37 cellular contexts compared by ENCODE assay signal in genomic region chr11:110736158-110736553, GRCh38. TPM values are rescaled to one million over a fixed set of nuclear protein-coding genes. Genes with fewer than 3 reads are reported as not detected.
DNase-seq lines count a peak whose midpoint lies in the region; ATAC-seq, FAIRE-seq and TF ChIP-seq lines count a peak whose summit lies in the region.
"Had no signal": no experiment of that assay in that cellular context is flagged by ENCODE, and none has a peak within 500 bp of the region (broad histone marks: within the 10 kb centered on the region; RNA-seq: fewer than 3 reads in every experiment).

No MANE protein-coding gene starts in this region.

- TF ChIP-seq RAD21 in K562 (CRISPR knock-in tag; conservative IDR thresholded peaks at IDR 0.05 in 1 of 2, IDR thresholded peaks at IDR 0.05 in 1 of 2) = no peak

- DNase-seq in K562 (ENCODE audit: extremely low read depth in 1 of 4, low spot score in 3 of 4) (no peak), osteoblast (ENCODE audit: insufficient read length, low spot score, missing footprints) (peak; percentile 17), sciatic nerve (ENCODE audit: low spot score) (no peak), EL (no peak), HAP-1 (ENCODE audit: low spot score in 2 of 2) (no peak)
- DNase-seq in activated naive CD4-positive, alpha-beta T cell treated with Interleukin-2 at 50 U/mL for 16 hours = no peak
- DNase-seq: 8988T; ACHN; AML-193; BE2C; C1 segment of cervical spinal cord; Caco-2; Calu3; CD4-positive, alpha-beta memory T cell; CD4-positive, alpha-beta T cell; CD4-positive, CD25-positive, alpha-beta regulatory T cell; CD8-positive, alpha-beta memory T cell; CD8-positive, alpha-beta T cell; COR-L47; DMS 273 treated with DMSO at 0.1 percent for 48 hours; DMS53; DMS79; DMS79 treated with DMSO at 0.1 percent for 48 hours; DND-41 had no signal

- no peaks in the 10 kb centered on the region for H3K9me1 ChIP-seq in K562 (ENCODE audit: control insufficient read depth, insufficient read depth, low read length)

- no peak overlapping the region for H3K4me3 ChIP-seq in HEK293 (ENCODE audit: low read depth, low read length)
- H3K4me3 ChIP-seq in K562 = no peak overlapping the region
- H3K4me3 ChIP-seq in osteoblast (ENCODE audit: insufficient read depth, low read length) = no peak overlapping the region
- no peak overlapping the region for H3K4me3 ChIP-seq in HAP-1
- H3K4me3 ChIP-seq: A549; BLaER1; BLaER1 treated with 17β-estradiol and CSF1 and Interleukin-3, amounts not matched to agents 10 nM and 100 nM had no signal

- WGBS in K562 (ENCODE audit: insufficient coverage, low coverage, missing lambda C conversion rate) = 6% methylated on average over 2 of the region's 2 CpGs

- H3K9ac ChIP-seq in K562 (ENCODE audit: insufficient read depth in 1 of 2, low read depth in 2 of 2, low read length in 2 of 2) = no peak overlapping the region
- H3K9ac ChIP-seq: BLaER1; BLaER1 treated with 17β-estradiol and CSF1 and Interleukin-3, amounts not matched to agents 10 nM and 100 nM had no signal

- no peak overlapping the region for H3K4me3 Mint-ChIP-seq in nephron
- H3K4me3 Mint-ChIP-seq: B cell; CD14-positive monocyte; CD4-positive, alpha-beta memory T cell; CD4-positive, alpha-beta T cell; CD4-positive, CD25-positive, alpha-beta regulatory T cell; CD8-positive, alpha-beta memory T cell; CD8-positive, alpha-beta T cell had no signal

- no TSS peak for BruUV-seq in K562 (replicated peaks; lab: Mats Ljungman, UMichigan)

- no peaks in the 10 kb centered on the region for H4K20me1 ChIP-seq in K562 (replicated peaks; ENCODE audit: control insufficient read depth, insufficient read depth, low read length)
- no peaks in the 10 kb centered on the region for H4K20me1 ChIP-seq in osteoblast (ENCODE audit: insufficient read depth, low read length)
- H4K20me1 ChIP-seq: BLaER1; BLaER1 treated with 17β-estradiol and CSF1 and Interleukin-3, amounts not matched to agents 10 nM and 100 nM had no signal

- in situ Hi-C loops in K562 (cut with MboI) (no loop called here), HAP-1 (cut with MboI; ENCODE audit: low sequenced_read_pairs) (no loop called here)

- FAIRE-seq in K562 (lab: Jason Lieb, UNC) = no peak
- FAIRE-seq: A204.1, A549, D721Med had no signal

- H3K9me3 ChIP-seq in HEK293 (ENCODE audit: control insufficient read depth, insufficient read depth, low read depth, low read length) (no peaks in the 10 kb centered on the region), K562 (replicated peaks; ENCODE audit: control insufficient read depth, insufficient read depth, low read depth, low read length) (no peaks in the 10 kb centered on the region), osteoblast (ENCODE audit: low read depth, low read length) (no peaks in the 10 kb centered on the region), HAP-1 (no peaks in the 10 kb centered on the region)
- H3K9me3 ChIP-seq: A549; BE2C; BLaER1; BLaER1 treated with 17β-estradiol and CSF1 and Interleukin-3, amounts not matched to agents 10 nM and 100 nM; Caco-2 had no signal

- peak overlapping the region; percentile 77 to 93 (median 92) for H3K27ac Mint-ChIP-seq in nephron
- H3K27ac Mint-ChIP-seq: B cell; CD14-positive monocyte; CD4-positive, alpha-beta memory T cell; CD4-positive, alpha-beta T cell; CD4-positive, CD25-positive, alpha-beta regulatory T cell; CD8-positive, alpha-beta memory T cell; CD8-positive, alpha-beta T cell had no signal

- H3K27ac ChIP-seq in HEK293 (ENCODE audit: extremely low read depth, low read depth, low read length) (no peak overlapping the region), K562 (ENCODE audit: extremely low read depth, low read depth, low read length) (no peak overlapping the region), osteoblast (ENCODE audit: low read depth, low read length) (no peak overlapping the region)
- H3K27ac ChIP-seq: 22Rv1; A549; BLaER1; BLaER1 treated with 17β-estradiol and CSF1 and Interleukin-3, amounts not matched to agents 10 nM and 100 nM; C4-2B had no signal

- ATAC-seq in K562 = no peak
- no peak for ATAC-seq in sciatic nerve
- ATAC-seq: A549; CD8-positive, alpha-beta T cell had no signal

- no peaks in the 10 kb centered on the region for H3K27me3 Mint-ChIP-seq in nephron (ENCODE audit: low read depth)

- no peak overlapping the region for H3K4me2 ChIP-seq in K562 (ENCODE audit: insufficient read depth, low read length)
- H3K4me2 ChIP-seq in osteoblast (ENCODE audit: insufficient read depth, low read length) = no peak overlapping the region
- H3K4me2 ChIP-seq: A549; BLaER1; BLaER1 treated with 17β-estradiol and CSF1 and Interleukin-3, amounts not matched to agents 10 nM and 100 nM had no signal

- H3K4me1 ChIP-seq in HEK293 (ENCODE audit: control insufficient read depth, insufficient read depth, low read length) = no peaks in the 10 kb centered on the region
- no peaks in the 10 kb centered on the region for H3K4me1 ChIP-seq in K562 (replicated peaks in 1 of 2; ENCODE audit: control insufficient read depth in 2 of 2, insufficient read depth in 2 of 2, low read length in 2 of 2)
- no peaks in the 10 kb centered on the region for H3K4me1 ChIP-seq in osteoblast (ENCODE audit: insufficient read depth, low read length)
- H3K4me1 ChIP-seq in HAP-1 = no peaks in the 10 kb centered on the region
- H3K4me1 ChIP-seq: A549; BE2C; BLaER1; BLaER1 treated with 17β-estradiol and CSF1 and Interleukin-3, amounts not matched to agents 10 nM and 100 nM; Caco-2 had no signal

- no peaks in the 10 kb centered on the region for H3K27me3 ChIP-seq in K562 (ENCODE audit: control insufficient read depth in 2 of 2, insufficient read depth in 2 of 2, low read length in 2 of 2)
- H3K27me3 ChIP-seq in osteoblast (ENCODE audit: insufficient read depth, low read length) = no peaks in the 10 kb centered on the region
- no peaks in the 10 kb centered on the region; the same call in 1 of the 2 replicates for H3K27me3 ChIP-seq in HAP-1 (ENCODE audit: low read depth)
- H3K27me3 ChIP-seq: BE2C; BLaER1; BLaER1 treated with 17β-estradiol and CSF1 and Interleukin-3, amounts not matched to agents 10 nM and 100 nM had no signal

- H3K36me3 Mint-ChIP-seq in nephron (ENCODE audit: low read depth) = no peaks in the 10 kb centered on the region
- H3K36me3 Mint-ChIP-seq: CD14-positive monocyte; CD4-positive, alpha-beta memory T cell; CD4-positive, CD25-positive, alpha-beta regulatory T cell; CD8-positive, alpha-beta memory T cell; CD8-positive, alpha-beta T cell had no signal

- no peak for TF ChIP-seq CTCF in HEK293 (tag by site-specific recombination; IDR thresholded peaks at IDR 0.05)
- no peak for TF ChIP-seq CTCF in K562 (IDR thresholded peaks at IDR 0.05 in 2 of 3, conservative IDR thresholded peaks at IDR 0.05 in 1 of 3; ENCODE audit: insufficient read depth in 2 of 3, low read depth in 1 of 3, low read length in 3 of 3)
- TF ChIP-seq CTCF in nephron (IDR thresholded peaks at IDR 0.05; ENCODE audit: unreplicated experiment in 3 of 3) = no peak
- no peak for TF ChIP-seq CTCF in osteoblast (IDR thresholded peaks at IDR 0.05; ENCODE audit: extremely low read depth, low read depth, low read length)

- CTCF ChIA-PET in HEK293 (lab: Yijun Ruan, JAX) = no interaction called here
- CTCF ChIA-PET in K562 (lab: Yijun Ruan, JAX; ENCODE audit: low intra/inter-chr PET ratio) = no interaction called here

- H3K36me3 ChIP-seq in HEK293 (ENCODE audit: control insufficient read depth in 2 of 2, insufficient read depth in 1 of 2, low read length in 2 of 2) (no peaks in the 10 kb centered on the region), K562 (ENCODE audit: control insufficient read depth, insufficient read depth, low read length) (no peaks in the 10 kb centered on the region), osteoblast (ENCODE audit: insufficient read depth, low read length) (no peaks in the 10 kb centered on the region), HAP-1 (replicated peaks) (no peaks in the 10 kb centered on the region)
- H3K36me3 ChIP-seq: BE2C; BLaER1; BLaER1 treated with 17β-estradiol and CSF1 and Interleukin-3, amounts not matched to agents 10 nM and 100 nM had no signal

- no peaks in the 10 kb centered on the region for H3K79me2 ChIP-seq in K562 (ENCODE audit: control insufficient read depth, insufficient read depth, low read length)
- H3K79me2 ChIP-seq in osteoblast (ENCODE audit: insufficient read depth, low read length) = no peaks in the 10 kb centered on the region

- POLR2A ChIA-PET in HEK293 (lab: Yijun Ruan, JAX) = no interaction called here
- POLR2A ChIA-PET in K562 (lab: Yijun Ruan, JAX) = no interaction called here

- no peaks in the 10 kb centered on the region for H3K9me3 Mint-ChIP-seq in nephron
- H3K9me3 Mint-ChIP-seq: CD4-positive, alpha-beta memory T cell; CD4-positive, alpha-beta T cell; CD8-positive, alpha-beta memory T cell; CD8-positive, alpha-beta T cell had no signal

- no peak for TF ChIP-seq EP300 in K562 (IDR thresholded peaks at IDR 0.05; ENCODE audit: low read length)

- intact Hi-C loops in K562 (cut with micrococcal nuclease) (no loop called here), sciatic nerve (cut with DNase I) (no loop called here)

- H2AFZ ChIP-seq in K562 (ENCODE audit: low read depth, low read length) = no peak overlapping the region
- H2AFZ ChIP-seq in osteoblast (ENCODE audit: low read length) = no peak overlapping the region

- no peak for TF ChIP-seq POLR2A in K562 (conservative IDR thresholded peaks at IDR 0.05)

- peaks cover 16% of the 10 kb centered on the region for H3K4me1 Mint-ChIP-seq in nephron
- H3K4me1 Mint-ChIP-seq: CD14-positive monocyte; CD4-positive, alpha-beta memory T cell; CD4-positive, CD25-positive, alpha-beta regulatory T cell; CD8-positive, alpha-beta memory T cell had no signal

TF ChIP-seq in K562, 482 proteins besides CTCF, POLR2A, EP300 and RAD21 (continues in another document):
- TF ChIP-seq NUFIP1 (IDR thresholded peaks at IDR 0.05; ENCODE audit: partially characterized antibody) = no peak

RNA-seq across cellular contexts. Expression of gene ARHGAP20, which starts 23.9 kb away (rescaled TPM):
- not detected in 2 replicates for total RNA-seq in K562 (2011; cell fraction: chromatin; rRNA removed; ENCODE audit: low replicate concordance)
- not detected in 2 replicates for total RNA-seq in K562 (2011; cell fraction: nucleolus; rRNA removed)
- not detected in 2 replicates for total RNA-seq in K562 (2011; cell fraction: nucleoplasm; rRNA removed)
- total RNA-seq in K562 (2014; rRNA removed) = not detected in 2 replicates
- total RNA-seq in K562 (2014; rRNA removed; fragmentation: Illumina TruSeq; extraction: Trizol) = not detected in 2 replicates
- total RNA-seq in K562 (2015; rRNA removed; fragmentation: Illumina TruSeq; extraction: Trizol) = not detected in 2 replicates
- 0.07 TPM in 1 of 2 replicates, not detected in the other for total RNA-seq in K562 (2021)
- not detected in 2 replicates for polyA plus RNA-seq in K562 (2011; rRNA removed)
- polyA plus RNA-seq in K562 (2011; cell fraction: cytosol; rRNA removed) = not detected in 2 replicates
- not detected in 2 replicates for polyA plus RNA-seq in K562 (2011; cell fraction: nucleus; rRNA removed)
- 0.07 TPM in 1 of 2 replicates, not detected in the other for polyA plus RNA-seq in K562 (2012)
- not detected in 2 replicates for polyA plus RNA-seq in K562 (2014; fragmentation: Illumina TruSeq; extraction: Trizol)
- not detected for polyA plus RNA-seq in K562 (2014; fragmentation: Nextera tagmentation; extraction: Ambion mirVana)
- 0.11 TPM in 1 of 2 replicates, not detected in the other for polyA plus RNA-seq in K562 (2014; rRNA removed)
- polyA minus RNA-seq in K562 (2011; rRNA and poly(A)+ RNA removed) = not detected in 2 replicates
- polyA minus RNA-seq in K562 (2011; cell fraction: cytosol; rRNA and poly(A)+ RNA removed) = not detected in 2 replicates
- polyA minus RNA-seq in K562 (2011; cell fraction: nucleus; rRNA and poly(A)+ RNA removed) = not detected in 2 replicates
- 2.2 and 3.5 TPM in 2 replicates for total RNA-seq in osteoblast
- 7.7 TPM for total RNA-seq in sciatic nerve
- total RNA-seq: A172; Calu3; CD4-positive, alpha-beta T cell; CD4-positive, CD25-positive, alpha-beta regulatory T cell; Daoy had no signal
- polyA plus RNA-seq: CD14-positive monocyte; CD4-positive, CD25-positive, alpha-beta regulatory T cell; CD8-positive, alpha-beta memory T cell had no signal
